Comparison of ENCODE assay signal across 8 cellular contexts in genomic region chr3:181103605-181104004, GRCh38.
DNase-seq lines count a peak whose midpoint lies in the region; ATAC-seq and TF ChIP-seq lines count a peak whose summit lies in the region.

No MANE protein-coding gene starts in this region.

- no peak overlapping the region for H2BK5ac ChIP-seq in mesenchymal stem cell (ENCODE audit: low read depth, low read length, poor library complexity, severe bottlenecking)

- no peaks in the 10 kb centered on the region for H3K4me1 ChIP-seq in endodermal cell (ENCODE audit: control insufficient read depth, insufficient read depth, low read length)
- no peaks in the 10 kb centered on the region for H3K4me1 ChIP-seq in mesenchymal stem cell (ENCODE audit: control insufficient read depth, insufficient read depth, low read depth, low read length)

- H3K27me3 Mint-ChIP-seq in endodermal cell (ENCODE audit: insufficient read depth): no peaks in the 10 kb centered on the region
- no peaks in the 10 kb centered on the region for H3K27me3 Mint-ChIP-seq in activated T-cell treated with anti-CD3 and anti-CD28 coated beads, Interleukin-2, amount 50 U/mL, for 24 hours

- peaks cover 28% of the 10 kb centered on the region for H3K4me1 Mint-ChIP-seq in endodermal cell
- H3K4me1 Mint-ChIP-seq in activated T-cell treated with anti-CD3 and anti-CD28 coated beads, Interleukin-2, amount 50 U/mL, for 24 hours (ENCODE audit: low read depth): no peaks in the 10 kb centered on the region

- no peak overlapping the region for H2BK12ac ChIP-seq in mesenchymal stem cell (ENCODE audit: low read length in 2 of 2)

- H3K4me2 ChIP-seq in mesenchymal stem cell (ENCODE audit: low read length, poor library complexity, severe bottlenecking): no peak overlapping the region

- H3K36me3 ChIP-seq in endodermal cell (ENCODE audit: control insufficient read depth, insufficient read depth, low read length): no peaks in the 10 kb centered on the region
- no peaks in the 10 kb centered on the region for H3K36me3 ChIP-seq in mesenchymal stem cell (ENCODE audit: control insufficient read depth in 1 of 2, insufficient read depth in 2 of 2, low read depth in 1 of 2, low read length in 2 of 2)

- no peak overlapping the region for H2AFZ ChIP-seq in mesenchymal stem cell (ENCODE audit: low read depth, low read length)

- no peak overlapping the region for H3K9ac ChIP-seq in endodermal cell (ENCODE audit: extremely low read depth, low read length, poor library complexity, severe bottlenecking)
- H3K9ac ChIP-seq in mesenchymal stem cell (ENCODE audit: low read length): no peak overlapping the region

- H3K18ac ChIP-seq in mesenchymal stem cell (ENCODE audit: low read depth in 1 of 2, low read length in 2 of 2): no peak overlapping the region

- no peaks in the 10 kb centered on the region for H3K36me3 Mint-ChIP-seq in endodermal cell (ENCODE audit: low read depth)
- peaks cover 2% of the 10 kb centered on the region for H3K36me3 Mint-ChIP-seq in activated T-cell treated with anti-CD3 and anti-CD28 coated beads, Interleukin-2, amount 50 U/mL, for 24 hours (ENCODE audit: low read depth)

- H3K4me3 ChIP-seq in endodermal cell (ENCODE audit: low read length) (no peak overlapping the region), mesenchymal stem cell (ENCODE audit: insufficient read depth in 1 of 2, low read depth in 1 of 2, low read length in 2 of 2) (no peak overlapping the region)

- no peak overlapping the region for H4K91ac ChIP-seq in mesenchymal stem cell (ENCODE audit: low read length)

- no peak overlapping the region for H3K4me3 Mint-ChIP-seq in endodermal cell
- no peak overlapping the region for H3K4me3 Mint-ChIP-seq in activated T-cell treated with anti-CD3 and anti-CD28 coated beads, Interleukin-2, amount 50 U/mL, for 24 hours

- no peak overlapping the region for H3K27ac Mint-ChIP-seq in endodermal cell
- no peak overlapping the region for H3K27ac Mint-ChIP-seq in activated T-cell treated with anti-CD3 and anti-CD28 coated beads, Interleukin-2, amount 50 U/mL, for 24 hours

- H2BK120ac ChIP-seq in mesenchymal stem cell (ENCODE audit: low read depth, low read length): no peak overlapping the region

- H3K79me1 ChIP-seq in mesenchymal stem cell (replicated peaks; ENCODE audit: low read length, poor library complexity, severe bottlenecking): no peaks in the 10 kb centered on the region

- H3K27me3 ChIP-seq in endodermal cell (ENCODE audit: control insufficient read depth, insufficient read depth, low read length, poor library complexity, severe bottlenecking) (no peaks in the 10 kb centered on the region), mesenchymal stem cell (ENCODE audit: control insufficient read depth in 1 of 2, insufficient read depth in 1 of 2, low read length in 2 of 2) (no peaks in the 10 kb centered on the region)

- peak; percentile 89 for TF ChIP-seq CTCF in endodermal cell (conservative IDR thresholded peaks at IDR 0.05)

- H3K9me3 Mint-ChIP-seq in endodermal cell: no peaks in the 10 kb centered on the region
- peaks cover 8% of the 10 kb centered on the region for H3K9me3 Mint-ChIP-seq in activated T-cell treated with anti-CD3 and anti-CD28 coated beads, Interleukin-2, amount 50 U/mL, for 24 hours

- H3K14ac ChIP-seq in mesenchymal stem cell (ENCODE audit: low read length in 2 of 2): no peak overlapping the region

- DNase-seq in COLO668 (lab: John Stamatoyannopoulos, UW; ENCODE audit: unreplicated experiment): peak; percentile 9
- peak; percentile 56 for DNase-seq in NCI-H2227 treated with DMSO at 0.1 percent for 48 hours (lab: John Stamatoyannopoulos, UW)
- peak; percentile 69 for DNase-seq in endodermal cell
- no peak for DNase-seq in mesenchymal stem cell
- no peak for DNase-seq in activated T-cell treated with anti-CD3 and anti-CD28 coated beads, Interleukin-2, amount 50 U/mL, for 24 hours

- ATAC-seq in GM21447 (IDR thresholded peaks at IDR 0.05; ENCODE audit: unreplicated experiment) (peak; percentile 73), HG03280 (IDR thresholded peaks at IDR 0.05; ENCODE audit: unreplicated experiment) (no peak), HG03432 (IDR thresholded peaks at IDR 0.05; ENCODE audit: unreplicated experiment) (no peak)

- H3K9me3 ChIP-seq in endodermal cell (ENCODE audit: control insufficient read depth, low read length) (no peaks in the 10 kb centered on the region), mesenchymal stem cell (ENCODE audit: control insufficient read depth, low read length) (peaks cover 7% of the 10 kb centered on the region)

- no peak overlapping the region for H3K4ac ChIP-seq in mesenchymal stem cell (ENCODE audit: low read depth in 1 of 2, low read length in 2 of 2)

- no peak overlapping the region for H2AK5ac ChIP-seq in mesenchymal stem cell (ENCODE audit: low read length, severe bottlenecking)

- H4K8ac ChIP-seq in mesenchymal stem cell (ENCODE audit: low read length): no peak overlapping the region

- no peak overlapping the region for H3K23ac ChIP-seq in mesenchymal stem cell (ENCODE audit: low read length in 2 of 2)

- no peak overlapping the region for H3K27ac ChIP-seq in endodermal cell (ENCODE audit: low read depth, low read length)
- no peak overlapping the region for H3K27ac ChIP-seq in mesenchymal stem cell (ENCODE audit: low read length, poor library complexity, severe bottlenecking)

- H2BK15ac ChIP-seq in mesenchymal stem cell (ENCODE audit: low read depth, poor library complexity, severe bottlenecking): no peak overlapping the region

Comparison
In these comparisons a context has a peak if more than half of its experiments do, and no peak if none do; other contexts are left out.
1. DNase-seq: peak in COLO668 (single experiment), NCI-H2227 treated with DMSO at 0.1 percent for 48 hours (single experiment) and endodermal cell (single experiment); none in mesenchymal stem cell (single experiment) and activated T-cell treated with anti-CD3 and anti-CD28 coated beads, Interleukin-2, amount 50 U/mL, for 24 hours (single experiment).